In genomic region chr16:79466111-79466510, GRCh38 we compare ENCODE assay signal across 22 cellular contexts.
"Had no signal": no experiment of that assay in that cellular context is flagged by ENCODE, and none has a peak within 500 bp of the region (broad histone marks: within the 10 kb centered on the region; RNA-seq: fewer than 3 reads in every experiment).

No MANE protein-coding gene starts in this region.

- FAIRE-seq: colon, endometrium had no signal

- ATAC-seq: activated CD4-positive, alpha-beta T cell treated with anti-CD3 and anti-CD28 coated beads for 36 hours; activated T-cell treated with anti-CD3 and anti-CD28 coated beads, Interleukin-2, amount 50 U/mL, for 72 hours; left lung; lower lobe of right lung; natural killer cell treated with Interleukin-12 subunit alpha and Interleukin-12 subunit beta and Interleukin-15 and Interleukin-18, amount 100 ng/mL, for 72 hours; right lobe of liver had no signal

- H3K36me3 Mint-ChIP-seq: activated naive CD8-positive, alpha-beta T cell; natural killer cell treated with Interleukin-12 subunit alpha and Interleukin-12 subunit beta and Interleukin-15 and Interleukin-18, amount 100 ng/mL, for 72 hours had no signal

- H3K36me3 ChIP-seq: left lung, lower lobe of right lung, right lobe of liver had no signal

- H3K9me3 Mint-ChIP-seq: natural killer cell treated with Interleukin-12 subunit alpha and Interleukin-12 subunit beta and Interleukin-15 and Interleukin-18, amount 100 ng/mL, for 72 hours had no signal

- H3K27ac Mint-ChIP-seq: activated CD4-positive, alpha-beta T cell treated with anti-CD3 and anti-CD28 coated beads for 36 hours; activated naive CD8-positive, alpha-beta T cell; activated T-cell treated with anti-CD3 and anti-CD28 coated beads, Interleukin-2, amount 50 U/mL, for 72 hours; natural killer cell treated with Interleukin-12 subunit alpha and Interleukin-12 subunit beta and Interleukin-15 and Interleukin-18, amount 100 ng/mL, for 72 hours had no signal

- H3K4me1 ChIP-seq: left lung, right lobe of liver, tibial nerve had no signal

- H3K27me3 ChIP-seq: left lung, right lobe of liver, tibial nerve had no signal

- H3K4me1 Mint-ChIP-seq: activated CD4-positive, alpha-beta T cell treated with anti-CD3 and anti-CD28 coated beads for 36 hours had no signal

- H3K27me3 Mint-ChIP-seq: activated CD4-positive, alpha-beta T cell treated with anti-CD3 and anti-CD28 coated beads for 36 hours had no signal

- H3K9me3 ChIP-seq: left lung, lower lobe of right lung, right lobe of liver, tibial nerve had no signal

- H3K4me3 Mint-ChIP-seq: activated CD4-positive, alpha-beta T cell treated with anti-CD3 and anti-CD28 coated beads for 36 hours; activated naive CD8-positive, alpha-beta T cell; activated T-cell treated with anti-CD3 and anti-CD28 coated beads, Interleukin-2, amount 50 U/mL, for 72 hours; natural killer cell treated with Interleukin-12 subunit alpha and Interleukin-12 subunit beta and Interleukin-15 and Interleukin-18, amount 100 ng/mL, for 72 hours had no signal

- H3K4me3 ChIP-seq: left lung, lower lobe of right lung, right lobe of liver, tibial nerve had no signal

- H3K27ac ChIP-seq: left lung, lower lobe of right lung, right lobe of liver, tibial nerve had no signal

- DNase-seq: activated CD4-positive, alpha-beta T cell treated with anti-CD3 and anti-CD28 coated beads for 36 hours; activated CD4-positive, CD25-positive, alpha-beta regulatory T cell; activated effector memory CD4-positive, alpha-beta T cell treated with Interleukin-2 at 50 U/mL for 16 hours; activated naive CD4-positive, alpha-beta T cell treated with Interleukin-2 at 50 U/mL for 16 hours; activated T-cell treated with anti-CD3 and anti-CD28 coated beads for 4 hours; activated T-cell treated with anti-CD3 and anti-CD28 coated beads, Interleukin-2, amount 50 U/mL, for 72 hours; anterior cingulate cortex; effector CD8-positive, alpha-beta T cell; erythroblast; foreskin fibroblast; left lung; lower lobe of right lung; mesendoderm; posterior cingulate gyrus; right lobe of liver; stimulated activated CD4-positive, alpha-beta T cell treated with anti-CD3 and anti-CD28 coated beads, Interleukin-2, amount 100 ng/mL, for 48 hours; stimulated activated naive CD4-positive, alpha-beta T cell treated with Interleukin-2 at 50 U/mL for 16 hours had no signal
